Comparison of ENCODE assay signal across 8 cellular contexts in the genomic region with DNA sequence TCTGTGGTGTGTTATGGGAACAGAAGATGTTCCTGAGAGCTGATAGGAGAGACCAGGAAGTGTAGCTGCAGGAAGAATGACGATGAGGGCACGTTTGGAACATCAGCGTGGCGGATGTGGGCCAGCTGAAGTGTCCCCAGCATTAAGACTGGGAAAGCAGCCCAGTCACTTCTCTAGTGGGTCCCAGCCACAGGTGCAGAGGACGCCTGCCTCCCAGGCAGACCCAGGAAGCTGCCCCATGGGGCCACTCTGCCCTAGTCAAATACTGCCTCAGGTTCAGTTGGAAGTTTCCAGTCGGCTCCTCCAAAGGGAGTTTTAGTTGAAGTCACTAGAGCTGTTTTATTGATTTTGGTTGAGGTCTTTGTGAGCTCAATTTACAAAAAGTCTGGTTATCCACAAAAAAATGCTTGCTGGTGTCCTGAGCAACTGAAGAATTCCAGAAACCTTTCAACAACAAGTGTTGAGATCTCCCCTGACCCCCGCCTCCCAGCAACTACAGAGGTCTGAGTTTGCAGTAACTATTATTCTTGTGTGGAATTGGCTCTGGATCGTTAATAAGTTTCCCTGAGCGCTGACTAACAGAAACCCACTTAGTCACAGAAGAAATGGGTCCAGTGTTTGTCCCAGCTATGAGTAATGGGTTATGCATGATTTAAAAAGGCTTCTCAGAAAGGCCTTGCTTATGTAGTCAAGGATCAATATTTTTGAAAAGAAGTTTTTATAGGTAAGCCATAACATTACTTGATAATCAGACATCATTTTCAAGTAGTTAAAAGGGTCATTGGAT.
A peak's percentile ranks its signal among the peaks of the same experiment; 100 is the strongest.
DNase-seq lines count a peak whose midpoint lies in the region; TF ChIP-seq lines count a peak whose summit lies in the region.

No MANE protein-coding gene starts in this region.

- no peaks in the 10 kb centered on the region for H3K27me3 ChIP-seq in adipocyte (replicated peaks; ENCODE audit: control insufficient read depth, insufficient read depth, low read length)
- no peaks in the 10 kb centered on the region for H3K27me3 ChIP-seq in left ventricle myocardium inferior (ENCODE audit: low read depth)
- no peaks in the 10 kb centered on the region for H3K27me3 ChIP-seq in skeletal muscle tissue (ENCODE audit: control insufficient read depth in 3 of 3, insufficient read depth in 3 of 3, low read length in 3 of 3)
- H3K27me3 ChIP-seq in endodermal cell (ENCODE audit: control insufficient read depth, insufficient read depth, low read length, poor library complexity, severe bottlenecking) = peaks cover 3% of the 10 kb centered on the region

- 83 to 94% methylated on average over 5 to 9 of the region's 9 CpGs for WGBS in endodermal cell (ENCODE audit: insufficient coverage in 1 of 2, insufficient read length in 1 of 2), 2 experiments

- H3K4me3 Mint-ChIP-seq in activated CD4-positive, alpha-beta T cell treated with anti-CD3 and anti-CD28 coated beads, Interleukin-2, amount 10 ng/mL, durations not matched to agents 7 days and 5 days = no peak overlapping the region
- no peak overlapping the region for H3K4me3 Mint-ChIP-seq in endodermal cell

- peaks cover 4% of the 10 kb centered on the region for H3K4me1 Mint-ChIP-seq in activated CD4-positive, alpha-beta T cell treated with anti-CD3 and anti-CD28 coated beads, Interleukin-2, amount 10 ng/mL, durations not matched to agents 7 days and 5 days
- peaks cover 2% of the 10 kb centered on the region for H3K4me1 Mint-ChIP-seq in endodermal cell

- intact Hi-C loops in left ventricle myocardium inferior (cut with micrococcal nuclease) = loop anchor here (10.0 kb wide), 1 partner anchor 239 kb away; no protein-coding TSS in a partner anchor

- DNase-seq in ELR (ENCODE audit: low read depth) (peak; percentile 94), adipocyte (ENCODE audit: low read depth) (peak; percentile 75), left ventricle myocardium inferior (peak; percentile 52), mesenteric fat pad (ENCODE audit: low spot score) (no peak), GDM1 (lab: John Stamatoyannopoulos, UW) (no peak), endodermal cell (no peak)
- no peak for DNase-seq in activated CD4-positive, alpha-beta T cell treated with anti-CD3 and anti-CD28 coated beads, Interleukin-2, amount 10 ng/mL, durations not matched to agents 7 days and 5 days

- peak overlapping the region; percentile 31 for H3K9ac ChIP-seq in adipocyte (ENCODE audit: low read length)
- H3K9ac ChIP-seq in skeletal muscle tissue (ENCODE audit: low read depth in 1 of 3, low read length in 3 of 3) = peak overlapping the region; percentile 33 to 52 (median 46)
- H3K9ac ChIP-seq in endodermal cell (ENCODE audit: extremely low read depth, low read length, poor library complexity, severe bottlenecking) = no peak overlapping the region

- H3K27ac ChIP-seq in left ventricle myocardium inferior (replicated peaks) (peak overlapping the region; percentile 84), skeletal muscle tissue (ENCODE audit: low read depth, low read length) (peak overlapping the region; percentile 79), endodermal cell (ENCODE audit: low read depth, low read length) (no peak overlapping the region)

- CTCF ChIA-PET in activated CD4-positive, alpha-beta T cell treated with anti-CD3 and anti-CD28 coated beads, Interleukin-2, amount 10 ng/mL, durations not matched to agents 7 days and 5 days (lab: Charles Lee) = interaction anchor here (0.8 to 1.2 kb wide), 2 partner anchors 9 to 25 kb away, joined by 3 read pairs; no protein-coding TSS in a partner anchor

- no peaks in the 10 kb centered on the region for H3K9me3 ChIP-seq in adipocyte (ENCODE audit: control insufficient read depth, low read length)
- H3K9me3 ChIP-seq in left ventricle myocardium inferior (replicated peaks) = no peaks in the 10 kb centered on the region
- H3K9me3 ChIP-seq in skeletal muscle tissue (ENCODE audit: control insufficient read depth in 3 of 3, low read length in 3 of 3) = no peaks in the 10 kb centered on the region
- H3K9me3 ChIP-seq in endodermal cell (ENCODE audit: control insufficient read depth, low read length) = no peaks in the 10 kb centered on the region

- POLR2A ChIA-PET in activated CD4-positive, alpha-beta T cell treated with anti-CD3 and anti-CD28 coated beads, Interleukin-2, amount 10 ng/mL, durations not matched to agents 7 days and 5 days (lab: Charles Lee) = no interaction called here

- H3K9me3 Mint-ChIP-seq in activated CD4-positive, alpha-beta T cell treated with anti-CD3 and anti-CD28 coated beads, Interleukin-2, amount 10 ng/mL, durations not matched to agents 7 days and 5 days = no peaks in the 10 kb centered on the region
- no peaks in the 10 kb centered on the region for H3K9me3 Mint-ChIP-seq in endodermal cell

- no peaks in the 10 kb centered on the region for H3K36me3 Mint-ChIP-seq in activated CD4-positive, alpha-beta T cell treated with anti-CD3 and anti-CD28 coated beads, Interleukin-2, amount 10 ng/mL, durations not matched to agents 7 days and 5 days (ENCODE audit: low read depth)
- peaks cover 9% of the 10 kb centered on the region for H3K36me3 Mint-ChIP-seq in endodermal cell (ENCODE audit: low read depth)

- no peak overlapping the region for H3K27ac Mint-ChIP-seq in activated CD4-positive, alpha-beta T cell treated with anti-CD3 and anti-CD28 coated beads, Interleukin-2, amount 10 ng/mL, durations not matched to agents 7 days and 5 days
- no peak overlapping the region for H3K27ac Mint-ChIP-seq in endodermal cell

- H3K36me3 ChIP-seq in adipocyte (ENCODE audit: control insufficient read depth, insufficient read depth, low read length, severe bottlenecking) (peaks cover 39% of the 10 kb centered on the region), left ventricle myocardium inferior (peaks cover 43% of the 10 kb centered on the region), skeletal muscle tissue (ENCODE audit: control insufficient read depth in 3 of 3, insufficient read depth in 3 of 3, low read length in 3 of 3) (peaks cover 13 to 25% (median 17%) of the 10 kb centered on the region in 3 donors), endodermal cell (ENCODE audit: control insufficient read depth, insufficient read depth, low read length) (no peaks in the 10 kb centered on the region)

- H3K4me1 ChIP-seq in adipocyte (ENCODE audit: control insufficient read depth, insufficient read depth, low read length) = peaks cover 44% of the 10 kb centered on the region
- peaks cover 100% of the 10 kb centered on the region for H3K4me1 ChIP-seq in left ventricle myocardium inferior
- peaks cover 86 to 96% (median 94%) of the 10 kb centered on the region in 3 donors for H3K4me1 ChIP-seq in skeletal muscle tissue (ENCODE audit: control insufficient read depth in 3 of 3, insufficient read depth in 3 of 3, low read length in 3 of 3)
- peaks cover 2% of the 10 kb centered on the region for H3K4me1 ChIP-seq in endodermal cell (ENCODE audit: control insufficient read depth, insufficient read depth, low read length)

- H3K27me3 Mint-ChIP-seq in activated CD4-positive, alpha-beta T cell treated with anti-CD3 and anti-CD28 coated beads, Interleukin-2, amount 10 ng/mL, durations not matched to agents 7 days and 5 days = no peaks in the 10 kb centered on the region
- H3K27me3 Mint-ChIP-seq in endodermal cell (ENCODE audit: insufficient read depth) = no peaks in the 10 kb centered on the region

- no peak for TF ChIP-seq CTCF in left ventricle myocardium inferior (IDR thresholded peaks at IDR 0.05; ENCODE audit: borderline replicate concordance)
- TF ChIP-seq CTCF in endodermal cell (conservative IDR thresholded peaks at IDR 0.05) = no peak

- H3K4me3 ChIP-seq in adipocyte (ENCODE audit: low read length) (no peak overlapping the region), left ventricle myocardium inferior (peak overlapping the region; percentile 42), skeletal muscle tissue (ENCODE audit: low read length in 3 of 3) (peak overlapping the region; percentile 13 to 27 (median 23)), endodermal cell (ENCODE audit: low read length) (no peak overlapping the region)

Comparison
In these comparisons a context has a peak if more than half of its experiments do, and no peak if none do; other contexts are left out.
1. DNase-seq: peak in ELR (single experiment), adipocyte (single experiment) and left ventricle myocardium inferior (single experiment); none in activated CD4-positive, alpha-beta T cell treated with anti-CD3 and anti-CD28 coated beads, Interleukin-2, amount 10 ng/mL, durations not matched to agents 7 days and 5 days (single experiment), mesenteric fat pad (single experiment), GDM1 (single experiment) and endodermal cell (single experiment).
2. H3K4me3 ChIP-seq: peak in left ventricle myocardium inferior (single experiment) and skeletal muscle tissue (3 of 3); none in adipocyte (single experiment) and endodermal cell (single experiment).